ENCODE assay signal across 21 cellular contexts in the genomic region with DNA sequence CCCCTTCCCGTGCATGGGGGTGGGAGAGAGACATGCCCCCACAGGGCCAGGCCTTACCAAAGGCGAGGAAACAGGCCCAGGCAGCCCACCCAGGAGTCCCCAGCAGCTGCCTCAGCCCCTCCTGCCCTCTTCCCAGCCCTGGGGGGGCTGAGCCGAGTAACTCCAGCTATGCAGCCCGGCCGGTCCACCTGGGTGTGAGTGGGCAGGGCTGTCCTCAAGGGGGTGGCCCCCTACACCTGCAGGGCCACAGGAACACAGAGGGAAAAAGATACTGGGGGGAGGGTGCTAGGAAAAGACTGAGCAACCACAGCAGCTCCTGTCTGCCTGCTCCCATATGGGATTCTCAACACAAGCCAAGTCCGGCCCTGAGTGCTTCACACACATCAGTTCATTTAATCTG. TPM values are rescaled to one million over a fixed set of nuclear protein-coding genes. Genes with fewer than 3 reads are reported as not detected.
DNase-seq lines count a peak whose midpoint lies in the region; TF ChIP-seq lines count a peak whose summit lies in the region.
"Had no signal": no experiment of that assay in that cellular context is flagged by ENCODE, and none has a peak within 500 bp of the region (broad histone marks: within the 10 kb centered on the region; RNA-seq: fewer than 3 reads in every experiment).

No MANE protein-coding gene starts in this region.

- H3K4me1 Mint-ChIP-seq in endodermal cell (peaks cover 26% of the 10 kb centered on the region), neural progenitor cell (peaks cover 84% of the 10 kb centered on the region)

- H4K91ac ChIP-seq in trophoblast cell (ENCODE audit: low read depth, low read length) = peak overlapping the region; percentile 54
- H4K91ac ChIP-seq in mesenchymal stem cell (ENCODE audit: low read length) = no peak overlapping the region

- 89% methylated on average over 1 to 6 of the region's 6 CpGs for WGBS in endodermal cell (ENCODE audit: insufficient coverage in 1 of 2, insufficient read length in 1 of 2), 2 experiments
- WGBS in trophoblast cell (ENCODE audit: extremely low coverage, insufficient coverage, insufficient read length) = no CpG with 5 or more reads among the region's 6 CpGs
- 85% methylated on average over 6 of the region's 6 CpGs for WGBS in mesenchymal stem cell

- peak overlapping the region; percentile 55 for H2BK12ac ChIP-seq in trophoblast cell (ENCODE audit: low read length)
- no peak overlapping the region for H2BK12ac ChIP-seq in mesenchymal stem cell (ENCODE audit: low read length in 2 of 2)

- H4K20me1 ChIP-seq in neural progenitor cell (ENCODE audit: low read depth) = peaks cover 99% of the 10 kb centered on the region

- H3K4me3 ChIP-seq in HEK293 (ENCODE audit: low read depth, low read length) = no peak overlapping the region
- no peak overlapping the region for H3K4me3 ChIP-seq in endodermal cell (ENCODE audit: low read length)
- H3K4me3 ChIP-seq in neural progenitor cell = no peak overlapping the region
- no peak overlapping the region for H3K4me3 ChIP-seq in trophoblast cell (ENCODE audit: low read depth, low read length)
- no peak overlapping the region for H3K4me3 ChIP-seq in mesenchymal stem cell (ENCODE audit: insufficient read depth in 1 of 2, low read depth in 1 of 2, low read length in 2 of 2)
- H3K4me3 ChIP-seq in Peyer's patch = no peak overlapping the region
- H3K4me3 ChIP-seq: A549 had no signal

- H2BK5ac ChIP-seq in trophoblast cell (ENCODE audit: low read depth, low read length, poor library complexity) (peak overlapping the region; percentile 38), mesenchymal stem cell (ENCODE audit: low read depth, low read length, poor library complexity, severe bottlenecking) (no peak overlapping the region)

- H3K18ac ChIP-seq in trophoblast cell (ENCODE audit: low read length) (peak overlapping the region; percentile 49), mesenchymal stem cell (ENCODE audit: low read depth in 1 of 2, low read length in 2 of 2) (no peak overlapping the region)

- H4K8ac ChIP-seq in trophoblast cell (ENCODE audit: low read depth, low read length) (peak overlapping the region; percentile 35), mesenchymal stem cell (ENCODE audit: low read length) (no peak overlapping the region)

- H3K4me2 ChIP-seq in neural progenitor cell (peak overlapping the region; percentile 65), trophoblast cell (ENCODE audit: low read length) (peak overlapping the region; percentile 7), mesenchymal stem cell (ENCODE audit: low read length, poor library complexity, severe bottlenecking) (no peak overlapping the region)
- H3K4me2 ChIP-seq: A549 had no signal

- H3K4me3 Mint-ChIP-seq in endodermal cell = no peak overlapping the region
- H3K4me3 Mint-ChIP-seq in neural progenitor cell = peak overlapping the region; percentile 15
- H3K4me3 Mint-ChIP-seq: CD4-positive, alpha-beta memory T cell had no signal

- H3K36me3 Mint-ChIP-seq in endodermal cell (ENCODE audit: low read depth) (no peaks in the 10 kb centered on the region), neural progenitor cell (no peaks in the 10 kb centered on the region)
- H3K36me3 Mint-ChIP-seq: CD4-positive, alpha-beta memory T cell had no signal

- no peak overlapping the region for H2BK15ac ChIP-seq in mesenchymal stem cell (ENCODE audit: low read depth, poor library complexity, severe bottlenecking)

- H3K4ac ChIP-seq in trophoblast cell (ENCODE audit: low read depth, low read length) = peak overlapping the region; percentile 61
- no peak overlapping the region for H3K4ac ChIP-seq in mesenchymal stem cell (ENCODE audit: low read depth in 1 of 2, low read length in 2 of 2)

- H3K27me3 Mint-ChIP-seq in endodermal cell (ENCODE audit: insufficient read depth) = peaks cover 67% of the 10 kb centered on the region
- H3K27me3 Mint-ChIP-seq in neural progenitor cell (ENCODE audit: insufficient read depth, low read depth) = peaks cover 17% of the 10 kb centered on the region

- TF ChIP-seq CTCF in HEK293 (tag by site-specific recombination; IDR thresholded peaks at IDR 0.05) (no peak), endodermal cell (conservative IDR thresholded peaks at IDR 0.05) (no peak), neural progenitor cell (IDR thresholded peaks at IDR 0.05) (no peak), Peyer's patch (IDR thresholded peaks at IDR 0.05) (no peak)

- no peak overlapping the region for H3K27ac ChIP-seq in HEK293 (ENCODE audit: extremely low read depth, low read depth, low read length)
- no peak overlapping the region for H3K27ac ChIP-seq in endodermal cell (ENCODE audit: low read depth, low read length)
- H3K27ac ChIP-seq in neural progenitor cell = no peak overlapping the region
- H3K27ac ChIP-seq in trophoblast cell (ENCODE audit: low read depth, low read length) = peak overlapping the region; percentile 3
- H3K27ac ChIP-seq in mesenchymal stem cell (ENCODE audit: low read length, poor library complexity, severe bottlenecking) = no peak overlapping the region
- H3K27ac ChIP-seq in Peyer's patch = no peak overlapping the region
- H3K27ac ChIP-seq: A549 had no signal

- peaks cover 7% of the 10 kb centered on the region for H3K79me1 ChIP-seq in trophoblast cell (ENCODE audit: low read length)
- no peaks in the 10 kb centered on the region for H3K79me1 ChIP-seq in mesenchymal stem cell (replicated peaks; ENCODE audit: low read length, poor library complexity, severe bottlenecking)

- H3K9me3 ChIP-seq in HEK293 (ENCODE audit: control insufficient read depth, insufficient read depth, low read depth, low read length) = no peaks in the 10 kb centered on the region
- H3K9me3 ChIP-seq in endodermal cell (ENCODE audit: control insufficient read depth, low read length) = no peaks in the 10 kb centered on the region
- H3K9me3 ChIP-seq in neural progenitor cell (ENCODE audit: low read depth) = no peaks in the 10 kb centered on the region
- peaks cover 2% of the 10 kb centered on the region for H3K9me3 ChIP-seq in trophoblast cell (ENCODE audit: insufficient read depth, low read depth, low read length)
- no peaks in the 10 kb centered on the region for H3K9me3 ChIP-seq in mesenchymal stem cell (ENCODE audit: control insufficient read depth, low read length)
- no peaks in the 10 kb centered on the region for H3K9me3 ChIP-seq in Peyer's patch
- H3K9me3 ChIP-seq: A549, BE2C had no signal

- POLR2A ChIA-PET in HEK293 (lab: Yijun Ruan, JAX) = no interaction called here

- H3K23ac ChIP-seq in trophoblast cell (ENCODE audit: low read length) (no peak overlapping the region), mesenchymal stem cell (ENCODE audit: low read length in 2 of 2) (no peak overlapping the region)

- H3K9ac ChIP-seq in endodermal cell (ENCODE audit: extremely low read depth, low read length, poor library complexity, severe bottlenecking) (no peak overlapping the region), neural progenitor cell (no peak overlapping the region), trophoblast cell (ENCODE audit: low read length) (no peak overlapping the region), mesenchymal stem cell (ENCODE audit: low read length) (no peak overlapping the region)

- DNase-seq in endodermal cell (peak; percentile 41), neural progenitor cell (ENCODE audit: low spot score) (no peak), trophoblast cell (no peak), mesenchymal stem cell (no peak), T-helper 1 cell (no peak), Peyer's patch (no peak), NCI-H524 treated with DMSO at 0.1 percent for 48 hours (lab: John Stamatoyannopoulos, UW) (no peak)
- DNase-seq: 8988T; ACHN; AML-193; BE2C; C1 segment of cervical spinal cord; Calu3; CD4-positive, alpha-beta memory T cell; COR-L47; DND-41; GOT3; H7; HCEC 1CT had no signal

- H3K36me3 ChIP-seq in HEK293 (ENCODE audit: control insufficient read depth in 2 of 2, insufficient read depth in 1 of 2, low read length in 2 of 2) (no peaks in the 10 kb centered on the region), endodermal cell (ENCODE audit: control insufficient read depth, insufficient read depth, low read length) (peaks cover 4% of the 10 kb centered on the region), neural progenitor cell (no peaks in the 10 kb centered on the region), trophoblast cell (ENCODE audit: control insufficient read depth in 1 of 2, insufficient read depth in 2 of 2, low read length in 2 of 2) (peaks cover 21 to 28% of the 10 kb centered on the region in 2 experiments), mesenchymal stem cell (ENCODE audit: control insufficient read depth in 1 of 2, insufficient read depth in 2 of 2, low read depth in 1 of 2, low read length in 2 of 2) (no peaks in the 10 kb centered on the region), Peyer's patch (no peaks in the 10 kb centered on the region)
- H3K36me3 ChIP-seq: BE2C had no signal

- no peak for TF ChIP-seq POLR2A in Peyer's patch (IDR thresholded peaks at IDR 0.05)

- H3K9me3 Mint-ChIP-seq in endodermal cell (no peaks in the 10 kb centered on the region), neural progenitor cell (no peaks in the 10 kb centered on the region)
- H3K9me3 Mint-ChIP-seq: CD4-positive, alpha-beta memory T cell had no signal

- H3K4me1 ChIP-seq in HEK293 (ENCODE audit: control insufficient read depth, insufficient read depth, low read length) (0 out of 2 replicates have a peak, but pooled peaks cover 3% of the 10 kb centered on the region), endodermal cell (ENCODE audit: control insufficient read depth, insufficient read depth, low read length) (peaks cover 30% of the 10 kb centered on the region), neural progenitor cell (peaks cover 81% of the 10 kb centered on the region), trophoblast cell (ENCODE audit: control insufficient read depth in 1 of 2, insufficient read depth in 2 of 2, low read length in 2 of 2) (peaks cover 49 to 61% of the 10 kb centered on the region in 2 experiments), mesenchymal stem cell (ENCODE audit: control insufficient read depth, insufficient read depth, low read depth, low read length) (no peaks in the 10 kb centered on the region), Peyer's patch (no peaks in the 10 kb centered on the region)
- H3K4me1 ChIP-seq: A549, BE2C had no signal

- H3K14ac ChIP-seq in trophoblast cell (ENCODE audit: low read length) = peak overlapping the region; percentile 36
- H3K14ac ChIP-seq in mesenchymal stem cell (ENCODE audit: low read length in 2 of 2) = no peak overlapping the region

- peaks cover 85% of the 10 kb centered on the region for H3K79me2 ChIP-seq in neural progenitor cell (ENCODE audit: low read depth)
- peaks cover 33% of the 10 kb centered on the region for H3K79me2 ChIP-seq in trophoblast cell (ENCODE audit: control insufficient read depth, insufficient read depth, low read length, poor library complexity)

- CTCF ChIA-PET in HEK293 (lab: Yijun Ruan, JAX) = interaction anchor here (0.8 to 1.6 kb wide), 5 partner anchors 9 to 131 kb away, joined by 3 to 6 read pairs (median 5); no protein-coding TSS in a partner anchor

- H2AFZ ChIP-seq in neural progenitor cell (replicated peaks) (no peak overlapping the region), trophoblast cell (ENCODE audit: insufficient read depth, low read length, poor library complexity) (no peak overlapping the region), mesenchymal stem cell (ENCODE audit: low read depth, low read length) (no peak overlapping the region)

- peak overlapping the region; percentile 40 for H2AK5ac ChIP-seq in trophoblast cell (ENCODE audit: low read length)
- H2AK5ac ChIP-seq in mesenchymal stem cell (ENCODE audit: low read length, severe bottlenecking) = no peak overlapping the region

- H4K12ac ChIP-seq in trophoblast cell (ENCODE audit: low read depth, low read length) = no peak overlapping the region

- no peak overlapping the region for H3K27ac Mint-ChIP-seq in endodermal cell
- no peak overlapping the region for H3K27ac Mint-ChIP-seq in neural progenitor cell
- H3K27ac Mint-ChIP-seq: CD4-positive, alpha-beta memory T cell had no signal

- H2BK120ac ChIP-seq in trophoblast cell (ENCODE audit: insufficient read depth, low read length, poor library complexity) (peak overlapping the region; percentile 28), mesenchymal stem cell (ENCODE audit: low read depth, low read length) (no peak overlapping the region)

- H3K27me3 ChIP-seq in endodermal cell (ENCODE audit: control insufficient read depth, insufficient read depth, low read length, poor library complexity, severe bottlenecking) (no peaks in the 10 kb centered on the region), neural progenitor cell (no peaks in the 10 kb centered on the region), trophoblast cell (ENCODE audit: insufficient read depth, low read length) (no peaks in the 10 kb centered on the region), mesenchymal stem cell (ENCODE audit: control insufficient read depth in 1 of 2, insufficient read depth in 1 of 2, low read length in 2 of 2) (peaks cover 90 to 91% of the 10 kb centered on the region in 2 experiments), Peyer's patch (peaks cover 0 to 10% of the 10 kb centered on the region in 2 donors)
- H3K27me3 ChIP-seq: BE2C had no signal

- H3F3A ChIP-seq in neural progenitor cell (ENCODE audit: low read depth) = peaks cover 61% of the 10 kb centered on the region

RNA-seq across cellular contexts. Expression of gene FIGNL2, which starts 7.6 kb away (rescaled TPM):
- total RNA-seq in endodermal cell (10 to 100 TPM; 10.5 to 17.7 TPM), neural progenitor cell (ENCODE audit: low replicate concordance) (9.3 and 25.1 TPM in 2 replicates), Peyer's patch (under 1 TPM in 1 of 4 donors, not detected in 3; 0.19 TPM)
- polyA plus RNA-seq in endodermal cell (2013, experiment 1 of 2) = 24.4 TPM
- 22.8 TPM for polyA plus RNA-seq in endodermal cell (2013, experiment 2 of 2)
- polyA plus RNA-seq in trophoblast cell (2013) = 23.9 and 25.0 TPM in 2 replicates
- polyA plus RNA-seq in mesenchymal stem cell (2013, experiment 1 of 2) = 0.62 TPM
- polyA plus RNA-seq in mesenchymal stem cell (2013, experiment 2 of 2) = 0.71 TPM
- total RNA-seq: Calu3 had no signal

RNA-seq across cellular contexts. Expression of gene ANKRD33, which starts 46.9 kb away (rescaled TPM):
- total RNA-seq in endodermal cell (under 1 TPM in 1 of 2 donors, not detected in 1; 0.46 TPM), neural progenitor cell (ENCODE audit: low replicate concordance) (0.39 and 0.46 TPM in 2 replicates), Peyer's patch (not detected)
- 0.28 TPM for polyA plus RNA-seq in endodermal cell (2013, experiment 1 of 2)
- 0.62 TPM for polyA plus RNA-seq in endodermal cell (2013, experiment 2 of 2)
- polyA plus RNA-seq in trophoblast cell (2013) = 0.17 and 0.38 TPM in 2 replicates
- polyA plus RNA-seq in mesenchymal stem cell (2013, experiment 1 of 2) = 3.7 TPM
- 3.2 TPM for polyA plus RNA-seq in mesenchymal stem cell (2013, experiment 2 of 2)
- total RNA-seq: Calu3; CD4-positive, alpha-beta memory T cell had no signal
- polyA plus RNA-seq: A549; CD4-positive, alpha-beta memory T cell had no signal
